ENCODE assay signal across 13 cellular contexts in the genomic region with DNA sequence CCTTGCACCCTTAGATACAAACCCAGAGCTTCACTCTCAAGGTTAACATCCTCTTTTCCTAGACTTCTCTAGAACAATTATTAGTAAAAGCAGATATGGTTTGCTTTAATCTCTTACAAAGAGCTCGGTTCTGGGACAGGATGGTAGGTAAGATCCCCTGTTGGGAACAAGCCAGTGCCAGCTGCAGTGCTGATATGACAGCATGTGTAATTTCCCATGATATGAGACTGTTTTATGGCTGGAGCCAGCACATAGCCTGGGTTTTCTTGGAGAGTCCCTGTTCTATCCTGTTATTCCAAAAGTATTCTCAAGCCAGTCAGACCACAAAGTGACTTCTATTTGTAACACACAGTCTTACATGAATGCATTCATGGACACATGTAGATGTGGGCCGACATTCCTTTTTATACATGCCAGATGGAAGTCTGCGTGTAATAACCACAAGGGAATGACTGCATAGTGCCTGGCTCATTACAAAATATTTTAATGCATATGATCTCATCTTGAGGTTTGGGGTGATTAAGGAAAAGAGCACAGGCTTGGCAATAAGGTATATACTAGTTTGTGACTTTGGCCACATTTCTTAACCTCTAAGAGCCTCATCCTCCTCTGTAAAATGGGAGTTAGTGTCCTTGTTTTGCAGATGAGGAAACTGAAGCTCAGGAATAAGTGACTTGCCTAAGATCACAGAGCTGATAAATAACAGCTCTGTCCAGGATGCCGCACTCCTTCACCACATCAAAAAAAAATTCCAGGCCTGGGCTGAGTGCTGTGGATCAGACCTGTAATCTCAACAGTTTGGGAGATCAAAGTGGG. TPM values are rescaled to one million over a fixed set of nuclear protein-coding genes. Genes with fewer than 3 reads are reported as not detected.
DNase-seq lines count a peak whose midpoint lies in the region; ATAC-seq and TF ChIP-seq lines count a peak whose summit lies in the region.
"Had no signal": no experiment of that assay in that cellular context is flagged by ENCODE, and none has a peak within 500 bp of the region (broad histone marks: within the 10 kb centered on the region; RNA-seq: fewer than 3 reads in every experiment).

No MANE protein-coding gene starts in this region.

- no peaks in the 10 kb centered on the region for H3K27me3 ChIP-seq in BJ (ENCODE audit: control insufficient read depth, insufficient read depth, low read length)
- H3K27me3 ChIP-seq in Panc1 (ENCODE audit: control insufficient read depth, insufficient read depth, low read length), result no peaks in the 10 kb centered on the region
- no peaks in the 10 kb centered on the region for H3K27me3 ChIP-seq in neural progenitor cell

- H3K27ac ChIP-seq in Panc1 (ENCODE audit: low read length) (no peak overlapping the region), neural progenitor cell (no peak overlapping the region)

- H3K4me1 ChIP-seq in Panc1 (ENCODE audit: control insufficient read depth, insufficient read depth, low read length) (no peaks in the 10 kb centered on the region), neural progenitor cell (peaks cover 13% of the 10 kb centered on the region)

- no peaks in the 10 kb centered on the region for H3K79me2 ChIP-seq in neural progenitor cell (ENCODE audit: low read depth)

- intact Hi-C loops in Panc1 (cut with micrococcal nuclease; ENCODE audit: unreplicated experiment), result no loop called here

- ATAC-seq in Panc1 (peak; percentile 47; the same call in 1 of the 2 replicates), GM21447 (IDR thresholded peaks at IDR 0.05; ENCODE audit: unreplicated experiment) (no peak), HG02571 (IDR thresholded peaks at IDR 0.05; ENCODE audit: unreplicated experiment) (no peak)
- ATAC-seq: activated T-helper 17 cell treated with anti-CD3 and anti-CD28 coated beads, Interleukin-2, amount 50 U/mL, for 72 hours had no signal

- H3K4me3 Mint-ChIP-seq in neural progenitor cell, result no peak overlapping the region
- H3K4me3 Mint-ChIP-seq: activated T-helper 17 cell treated with anti-CD3 and anti-CD28 coated beads, Interleukin-2, amount 50 U/mL, for 72 hours had no signal

- H3K4me1 Mint-ChIP-seq in neural progenitor cell, result peaks cover 45% of the 10 kb centered on the region
- H3K4me1 Mint-ChIP-seq: activated T-helper 17 cell treated with anti-CD3 and anti-CD28 coated beads, Interleukin-2, amount 50 U/mL, for 72 hours had no signal

- H3K9me3 Mint-ChIP-seq in neural progenitor cell, result no peaks in the 10 kb centered on the region
- H3K9me3 Mint-ChIP-seq: activated T-helper 17 cell treated with anti-CD3 and anti-CD28 coated beads, Interleukin-2, amount 50 U/mL, for 72 hours had no signal

- H3K36me3 ChIP-seq in BJ (ENCODE audit: control insufficient read depth, insufficient read depth, low read length) (peaks cover 2% of the 10 kb centered on the region; the same call in 1 of the 2 replicates), Panc1 (ENCODE audit: control insufficient read depth, insufficient read depth, low read length) (no peaks in the 10 kb centered on the region), neural progenitor cell (no peaks in the 10 kb centered on the region)
- H3K36me3 ChIP-seq: left ventricle myocardium inferior had no signal

- H2AFZ ChIP-seq in neural progenitor cell (replicated peaks), result no peak overlapping the region

- H3K9ac ChIP-seq in neural progenitor cell, result no peak overlapping the region

- peaks cover 9% of the 10 kb centered on the region for H3F3A ChIP-seq in neural progenitor cell (ENCODE audit: low read depth)

- H3K27me3 Mint-ChIP-seq in neural progenitor cell (ENCODE audit: insufficient read depth, low read depth), result peaks cover 7% of the 10 kb centered on the region
- H3K27me3 Mint-ChIP-seq: activated T-helper 17 cell treated with anti-CD3 and anti-CD28 coated beads, Interleukin-2, amount 50 U/mL, for 72 hours had no signal

- in situ Hi-C loops in Panc1 (cut with HindIII; ENCODE audit: low pct_unique_long_range_greater_than_20kb, low sequenced_read_pairs), result no loop called here
- in situ Hi-C loops in GM13977 (cut with MboI; ENCODE audit: low pct_unique_long_range_greater_than_20kb, low sequenced_read_pairs, unreplicated experiment), result no loop called here

- no TSS peak for BruUV-seq in Panc1 (replicated peaks; lab: Mats Ljungman, UMichigan)

- H3K4me3 ChIP-seq in BJ (ENCODE audit: low read depth, low read length), result no peak overlapping the region
- H3K4me3 ChIP-seq in Panc1 (ENCODE audit: low read depth in 2 of 2, low read length in 2 of 2), result no peak overlapping the region
- H3K4me3 ChIP-seq in neural progenitor cell, result no peak overlapping the region
- H3K4me3 ChIP-seq: left ventricle myocardium inferior had no signal

- no peaks in the 10 kb centered on the region for H4K20me1 ChIP-seq in neural progenitor cell (ENCODE audit: low read depth)

- POLR2A ChIA-PET in BJ (lab: Charles Lee) (no interaction called here), Panc1 (lab: Charles Lee) (no interaction called here)

- H3K27ac Mint-ChIP-seq in neural progenitor cell, result peak overlapping the region; percentile 74
- H3K27ac Mint-ChIP-seq: activated T-helper 17 cell treated with anti-CD3 and anti-CD28 coated beads, Interleukin-2, amount 50 U/mL, for 72 hours; progenitor cell of endocrine pancreas had no signal

- H3K9me3 ChIP-seq in Panc1 (ENCODE audit: control insufficient read depth, insufficient read depth, low read depth, low read length), result no peaks in the 10 kb centered on the region
- H3K9me3 ChIP-seq in neural progenitor cell (ENCODE audit: low read depth), result no peaks in the 10 kb centered on the region
- H3K9me3 ChIP-seq: left ventricle myocardium inferior had no signal

- TF ChIP-seq CTCF in BJ (IDR thresholded peaks at IDR 0.05; ENCODE audit: insufficient read depth, low read depth, low read length) (no peak), Panc1 (IDR thresholded peaks at IDR 0.05) (no peak), neural progenitor cell (IDR thresholded peaks at IDR 0.05) (no peak), GM13977 (IDR thresholded peaks at IDR 0.05; ENCODE audit: extremely low read depth, insufficient read depth, missing control alignments) (no peak)

- peak; percentile 99 for DNase-seq in BJ (ENCODE audit: low read depth)
- no peak for DNase-seq in Panc1 (ENCODE audit: low read depth, low spot score)
- peak; percentile 69 for DNase-seq in epidermal melanocyte (ENCODE audit: insufficient read length, low spot score)
- no peak for DNase-seq in neural progenitor cell (ENCODE audit: low spot score)
- no peak for DNase-seq in activated CD4-positive, alpha-beta T cell treated with anti-CD3 and anti-CD28 coated beads for 48 hours
- DNase-seq in GM13977 (ENCODE audit: low spot score), result no peak
- DNase-seq: activated CD4-positive, CD25-positive, alpha-beta regulatory T cell; left ventricle myocardium inferior; NCI-H1105 had no signal

- H3K4me2 ChIP-seq in neural progenitor cell, result no peak overlapping the region

- CTCF ChIA-PET in BJ (lab: Yijun Ruan, JAX) (interaction anchor here (0.6 to 2.3 kb wide), 7 partner anchors 8 to 136 kb away, joined by 3 to 13 read pairs (median 8); no protein-coding TSS in a partner anchor), Panc1 (lab: Charles Lee) (no interaction called here)

- no peaks in the 10 kb centered on the region for H3K36me3 Mint-ChIP-seq in neural progenitor cell

RNA-seq across cellular contexts. Expression of gene CLMP, which starts 21.8 kb away (rescaled TPM):
- 174 and 219 TPM in 2 replicates for polyA plus RNA-seq in BJ (2011; rRNA removed)
- polyA minus RNA-seq in BJ (2011; rRNA and poly(A)+ RNA removed), result 192 and 295 TPM in 2 replicates
- total RNA-seq in Panc1 (2021; ENCODE audit: unreplicated experiment) (1.5 TPM), neural progenitor cell (ENCODE audit: low replicate concordance) (5.7 and 10.7 TPM in 2 replicates)
- polyA plus RNA-seq in Panc1 (2012; ENCODE audit: insufficient read length), result 0.55 TPM

Comparison
In these comparisons a context has a peak if more than half of its experiments do, and no peak if none do; other contexts are left out.
1. DNase-seq: peak in BJ (single experiment) and epidermal melanocyte (single experiment); none in Panc1 (single experiment), neural progenitor cell (single experiment), activated CD4-positive, alpha-beta T cell treated with anti-CD3 and anti-CD28 coated beads for 48 hours (single experiment) and GM13977 (single experiment).